ENCODE assay signal across 1 cellular context in the genomic region with DNA sequence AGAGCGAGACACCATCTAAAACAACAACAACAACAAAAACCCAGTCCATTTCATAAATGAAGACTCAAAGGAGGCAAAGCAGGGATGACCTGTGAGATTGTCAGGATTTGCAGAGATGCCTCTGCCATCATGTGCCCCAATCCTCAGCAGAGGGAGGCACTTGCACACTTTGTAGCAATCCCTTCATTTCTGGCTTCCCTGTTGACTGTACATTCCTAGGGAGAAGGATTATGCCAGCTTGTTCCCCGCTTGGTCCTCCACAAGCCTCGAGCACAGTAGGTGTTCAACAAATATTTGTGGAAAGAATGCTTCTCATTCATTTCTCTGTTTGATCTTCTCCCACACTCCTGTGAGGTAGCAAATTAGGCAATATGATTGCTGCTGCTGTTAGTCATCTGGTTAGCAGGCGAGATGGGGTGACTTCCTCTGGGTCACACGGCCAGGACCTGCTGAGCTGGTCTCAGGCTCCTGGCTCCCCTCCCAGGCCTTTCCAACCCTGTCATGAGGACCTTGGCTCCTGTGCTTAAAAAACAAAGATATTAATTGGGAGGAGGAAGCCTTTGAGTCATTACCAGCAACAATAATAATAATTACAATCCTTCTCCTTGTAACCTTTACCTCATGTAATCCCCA.
TF ChIP-seq lines count a peak whose summit lies in the region.

No MANE protein-coding gene starts in this region.

TF ChIP-seq in Ishikawa, 13 proteins besides CTCF, POLR2A, EP300 and RAD21 (continued from another document):
- TF ChIP-seq TEAD4 (IDR thresholded peaks at IDR 0.05) (peak; percentile 97), CEBPB (IDR thresholded peaks at IDR 0.05) (peak; percentile 98)
